Comparison of ENCODE assay signal across 21 cellular contexts in genomic region chr16:89544113-89544512, GRCh38. TPM values are rescaled to one million over a fixed set of nuclear protein-coding genes. Genes with fewer than 3 reads are reported as not detected.
DNase-seq lines count a peak whose midpoint lies in the region; ATAC-seq, FAIRE-seq and TF ChIP-seq lines count a peak whose summit lies in the region.
"Had no signal": no experiment of that assay in that cellular context is flagged by ENCODE, and none has a peak within 500 bp of the region (broad histone marks: within the 10 kb centered on the region; RNA-seq: fewer than 3 reads in every experiment).

No MANE protein-coding gene starts in this region.

- H2AFZ ChIP-seq in HepG2 (ENCODE audit: low read length) (no peak overlapping the region), osteoblast (ENCODE audit: low read length) (no peak overlapping the region)

- POLR2A ChIA-PET in HepG2 (lab: Yijun Ruan, JAX), result interaction anchor here (1.2 kb wide), 1 partner anchor 35 kb away, joined by 4 read pairs; the partner anchor contains the start of gene SPG7

- H3K27ac ChIP-seq in HepG2 (ENCODE audit: extremely low read length, insufficient read depth, low read length) (peak overlapping the region; percentile 87), right lobe of liver (no peak overlapping the region), osteoblast (ENCODE audit: low read depth, low read length) (no peak overlapping the region), testis (no peak overlapping the region)
- H3K27ac ChIP-seq: 22Rv1; A549; BLaER1 treated with 17β-estradiol and CSF1 and Interleukin-3, amounts not matched to agents 10 nM and 100 nM; C4-2B had no signal

- no peak for TF ChIP-seq POLR2A in HepG2 (IDR thresholded peaks at IDR 0.05; ENCODE audit: insufficient read depth in 1 of 2, low read depth in 2 of 2, low read length in 2 of 2)
- TF ChIP-seq POLR2A in right lobe of liver (IDR thresholded peaks at IDR 0.05), result no peak
- TF ChIP-seq POLR2A in testis (IDR thresholded peaks at IDR 0.05), result no peak

- H3K4me3 ChIP-seq in HepG2 (replicated peaks in 1 of 3; ENCODE audit: insufficient read depth in 1 of 3, low read depth in 2 of 3, low read length in 3 of 3), result no peak overlapping the region
- H3K4me3 ChIP-seq in right lobe of liver, result no peak overlapping the region
- no peak overlapping the region for H3K4me3 ChIP-seq in osteoblast (ENCODE audit: insufficient read depth, low read length)
- H3K4me3 ChIP-seq in testis, result no peak overlapping the region
- H3K4me3 ChIP-seq: A549; BLaER1 treated with 17β-estradiol and CSF1 and Interleukin-3, amounts not matched to agents 10 nM and 100 nM had no signal

- intact Hi-C loops in HepG2 (cut with micrococcal nuclease; ENCODE audit: unreplicated experiment) (no loop called here), right lobe of liver (cut with DNase I) (no loop called here), testis (cut with DNase I; ENCODE audit: low total_unique reads) (no loop called here)

- TF ChIP-seq EP300 in HepG2 (IDR thresholded peaks at IDR 0.05; ENCODE audit: low read depth in 2 of 2, low read length in 2 of 2) (no peak), HepG2 (CRISPR knock-in tag; IDR thresholded peaks at IDR 0.05; ENCODE audit: borderline replicate concordance) (no peak)

- H3K9me3 ChIP-seq in HepG2 (ENCODE audit: low read length), result no peaks in the 10 kb centered on the region
- no peaks in the 10 kb centered on the region for H3K9me3 ChIP-seq in right lobe of liver
- H3K9me3 ChIP-seq in osteoblast (ENCODE audit: low read depth, low read length), result no peaks in the 10 kb centered on the region
- H3K9me3 ChIP-seq in testis, result no peaks in the 10 kb centered on the region
- H3K9me3 ChIP-seq: A549; BLaER1 treated with 17β-estradiol and CSF1 and Interleukin-3, amounts not matched to agents 10 nM and 100 nM; Caco-2 had no signal

- no peaks in the 10 kb centered on the region; a peak in 1 of 5 replicates for H3K27me3 ChIP-seq in HepG2 (ENCODE audit: control insufficient read depth in 1 of 2, insufficient read depth in 2 of 2, low read length in 2 of 2)
- no peaks in the 10 kb centered on the region for H3K27me3 ChIP-seq in right lobe of liver
- H3K27me3 ChIP-seq in osteoblast (ENCODE audit: insufficient read depth, low read length), result no peaks in the 10 kb centered on the region
- H3K27me3 ChIP-seq in testis, result no peaks in the 10 kb centered on the region
- H3K27me3 ChIP-seq: BLaER1 treated with 17β-estradiol and CSF1 and Interleukin-3, amounts not matched to agents 10 nM and 100 nM had no signal

- H3K79me2 ChIP-seq in HepG2 (ENCODE audit: insufficient read depth, low read length) (no peaks in the 10 kb centered on the region), osteoblast (ENCODE audit: insufficient read depth, low read length) (peaks cover 6% of the 10 kb centered on the region)

- H3K4me2 ChIP-seq in HepG2 (ENCODE audit: low read depth, low read length) (peak overlapping the region; percentile 96; the same call in 1 of the 2 replicates), osteoblast (ENCODE audit: insufficient read depth, low read length) (no peak overlapping the region)
- H3K4me2 ChIP-seq: A549; BLaER1 treated with 17β-estradiol and CSF1 and Interleukin-3, amounts not matched to agents 10 nM and 100 nM had no signal

- TF ChIP-seq CTCF in HepG2 (CRISPR knock-in tag; IDR thresholded peaks at IDR 0.05) (no peak), right lobe of liver (IDR thresholded peaks at IDR 0.05) (no peak), osteoblast (IDR thresholded peaks at IDR 0.05; ENCODE audit: extremely low read depth, low read depth, low read length) (no peak), testis (IDR thresholded peaks at IDR 0.05) (no peak)

- peaks cover 35% of the 10 kb centered on the region for H3K4me1 ChIP-seq in HepG2 (ENCODE audit: insufficient read depth, low read length)
- H3K4me1 ChIP-seq in right lobe of liver, result peaks cover 0 to 22% (median 7%) of the 10 kb centered on the region in 4 donors
- no peaks in the 10 kb centered on the region for H3K4me1 ChIP-seq in osteoblast (ENCODE audit: insufficient read depth, low read length)
- no peaks in the 10 kb centered on the region for H3K4me1 ChIP-seq in testis
- H3K4me1 ChIP-seq: A549, Caco-2 had no signal

- in situ Hi-C loops in HepG2 (cut with HindIII; ENCODE audit: extremely low pct_ligation_motif_present, low pct_unique_long_range_greater_than_20kb), result no loop called here

- BruUV-seq in HepG2 (replicated peaks; lab: Mats Ljungman, UMichigan), result no TSS peak

- TF ChIP-seq RAD21 in HepG2 (CRISPR knock-in tag; IDR thresholded peaks at IDR 0.05), result no peak

- H3K9ac ChIP-seq in HepG2 (ENCODE audit: insufficient read depth, low read depth, low read length), result no peak overlapping the region

- H3K36me3 ChIP-seq in HepG2 (replicated peaks in 1 of 2; ENCODE audit: control insufficient read depth in 1 of 2, insufficient read depth in 2 of 2, low read length in 2 of 2), result peaks cover 19 to 38% of the 10 kb centered on the region in 2 experiments; a peak in 4 of 5 replicates
- peaks cover 0 to 25% (median 6%) of the 10 kb centered on the region in 4 donors for H3K36me3 ChIP-seq in right lobe of liver
- H3K36me3 ChIP-seq in osteoblast (ENCODE audit: insufficient read depth, low read length), result peaks cover 62% of the 10 kb centered on the region
- no peaks in the 10 kb centered on the region for H3K36me3 ChIP-seq in testis (ENCODE audit: low read depth, missing control alignments)

- no peak for FAIRE-seq in HepG2 (lab: Jason Lieb, UNC)
- FAIRE-seq: A549, D721Med, G401.6, GM12891, GM19239 had no signal

- CTCF ChIA-PET in HepG2 (lab: Yijun Ruan, JAX; ENCODE audit: low intra/inter-chr PET ratio, low total read pairs), result no interaction called here

- peaks cover 5% of the 10 kb centered on the region; the same call in 1 of the 2 replicates for H4K20me1 ChIP-seq in HepG2 (ENCODE audit: insufficient read depth, low read length)
- H4K20me1 ChIP-seq in osteoblast (ENCODE audit: insufficient read depth, low read length), result no peaks in the 10 kb centered on the region

- ATAC-seq in HepG2, result no peak
- no peak for ATAC-seq in right lobe of liver
- ATAC-seq: A549; CD8-positive, alpha-beta T cell had no signal

- WGBS in HepG2 (ENCODE audit: low lambda C conversion rate), result 93% methylated on average over 11 of the region's 11 CpGs
- 89% methylated on average over 7 of the region's 11 CpGs for WGBS in right lobe of liver (ENCODE audit: insufficient coverage, low coverage, low lambda C conversion rate, missing lambda C conversion rate)
- 56 to 80% methylated on average over 11 of the region's 11 CpGs for WGBS in testis, 2 donors

- DNase-seq in HepG2 (ENCODE audit: low spot score) (no peak), right lobe of liver (no peak), osteoblast (ENCODE audit: insufficient read length, low spot score, missing footprints) (peak; percentile 68), testis (peak; percentile 74), NCI-H1417 treated with DMSO at 0.1 percent for 48 hours (lab: John Stamatoyannopoulos, UW) (no peak), LoVo (ENCODE audit: low spot score) (no peak)
- DNase-seq: AML-193; Caco-2; Calu3; CD4-positive, alpha-beta T cell; CD8-positive, alpha-beta T cell; DMS79 treated with DMSO at 0.1 percent for 48 hours; GF-D8 had no signal

RNA-seq across cellular contexts. Expression of gene RPL13, which starts 16.4 kb away (rescaled TPM):
- 2,988 and 3,233 TPM in 2 replicates for total RNA-seq in HepG2 (2016; rRNA removed; fragmentation: Illumina TruSeq; extraction: Trizol)
- total RNA-seq in HepG2 (2016; cell fraction: cytosol; rRNA removed; fragmentation: Illumina TruSeq; extraction: Trizol; ENCODE audit: low read depth), result 6,142 and 6,743 TPM in 2 replicates
- total RNA-seq in HepG2 (2016; cell fraction: insoluble cytoplasmic fraction; rRNA removed; fragmentation: Illumina TruSeq; extraction: Trizol), result 3,074 and 3,414 TPM in 2 replicates
- total RNA-seq in HepG2 (2016; cell fraction: membrane; rRNA removed; fragmentation: Illumina TruSeq; extraction: Trizol), result 8,788 and 9,254 TPM in 2 replicates
- 1,061 and 1,137 TPM in 2 replicates for total RNA-seq in HepG2 (2016; cell fraction: nucleus; rRNA removed; fragmentation: Illumina TruSeq; extraction: Trizol)
- polyA plus RNA-seq in HepG2 (2011; rRNA removed), result 4,411 and 5,523 TPM in 2 replicates
- polyA plus RNA-seq in HepG2 (2011; cell fraction: cytosol; rRNA removed), result 4,701 and 9,932 TPM in 2 replicates
- polyA plus RNA-seq in HepG2 (2011; cell fraction: nucleus; rRNA removed), result 3,101 and 3,317 TPM in 2 replicates
- 3,379 and 4,912 TPM in 2 replicates for polyA plus RNA-seq in HepG2 (2012)
- 8,773 and 9,300 TPM in 2 replicates for polyA plus RNA-seq in HepG2 (2016; cell fraction: cytosol; fragmentation: Illumina TruSeq; extraction: Trizol; ENCODE audit: low read depth)
- 3,767 and 4,135 TPM in 2 replicates for polyA plus RNA-seq in HepG2 (2016; cell fraction: insoluble cytoplasmic fraction; fragmentation: Illumina TruSeq; extraction: Trizol; ENCODE audit: low read depth)
- 9,832 and 9,939 TPM in 2 replicates for polyA plus RNA-seq in HepG2 (2016; cell fraction: membrane; fragmentation: Illumina TruSeq; extraction: Trizol; ENCODE audit: low read depth)
- polyA plus RNA-seq in HepG2 (2016; cell fraction: nucleus; fragmentation: Illumina TruSeq; extraction: Trizol; ENCODE audit: insufficient read depth, low read depth), result 2,257 and 2,556 TPM in 2 replicates
- polyA minus RNA-seq in HepG2 (2011; rRNA and poly(A)+ RNA removed; ENCODE audit: low replicate concordance), result 1,096 and 3,482 TPM in 2 replicates
- polyA minus RNA-seq in HepG2 (2011; cell fraction: cytosol; rRNA and poly(A)+ RNA removed), result 1,942 and 2,023 TPM in 2 replicates
- 448 and 516 TPM in 2 replicates for polyA minus RNA-seq in HepG2 (2011; cell fraction: nucleus; rRNA and poly(A)+ RNA removed)
- total RNA-seq in right lobe of liver, result 1,000 to 10,000 TPM in 2 of 6 experiments, 100 to 1,000 TPM in 4; 684 to 2,810 (median 731) TPM
- 2,112 and 2,440 TPM in 2 replicates for total RNA-seq in osteoblast
- 1,000 to 10,000 TPM; 1,952 to 3,862 TPM for total RNA-seq in testis
- 1,947 TPM for polyA plus RNA-seq in testis (ENCODE audit: insufficient read depth, low read depth, low replicate concordance)

RNA-seq across cellular contexts. Expression of gene CPNE7, which starts 31.4 kb away (rescaled TPM):
- not detected in 2 replicates for total RNA-seq in HepG2 (2016; rRNA removed; fragmentation: Illumina TruSeq; extraction: Trizol)
- total RNA-seq in HepG2 (2016; cell fraction: cytosol; rRNA removed; fragmentation: Illumina TruSeq; extraction: Trizol; ENCODE audit: low read depth), result not detected in 2 replicates
- total RNA-seq in HepG2 (2016; cell fraction: insoluble cytoplasmic fraction; rRNA removed; fragmentation: Illumina TruSeq; extraction: Trizol), result 0.15 TPM in 1 of 2 replicates, not detected in the other
- not detected in 2 replicates for total RNA-seq in HepG2 (2016; cell fraction: membrane; rRNA removed; fragmentation: Illumina TruSeq; extraction: Trizol)
- total RNA-seq in HepG2 (2016; cell fraction: nucleus; rRNA removed; fragmentation: Illumina TruSeq; extraction: Trizol), result not detected in 2 replicates
- polyA plus RNA-seq in HepG2 (2011; rRNA removed), result 0.59 and 2.1 TPM in 2 replicates
- 0.19 and 0.32 TPM in 2 replicates for polyA plus RNA-seq in HepG2 (2011; cell fraction: cytosol; rRNA removed)
- polyA plus RNA-seq in HepG2 (2011; cell fraction: nucleus; rRNA removed), result 4.5 and 6.2 TPM in 2 replicates
- 0.27 and 0.35 TPM in 2 replicates for polyA plus RNA-seq in HepG2 (2012)
- polyA plus RNA-seq in HepG2 (2016; cell fraction: cytosol; fragmentation: Illumina TruSeq; extraction: Trizol; ENCODE audit: low read depth), result not detected in 2 replicates
- polyA plus RNA-seq in HepG2 (2016; cell fraction: insoluble cytoplasmic fraction; fragmentation: Illumina TruSeq; extraction: Trizol; ENCODE audit: low read depth), result not detected in 2 replicates
- polyA plus RNA-seq in HepG2 (2016; cell fraction: membrane; fragmentation: Illumina TruSeq; extraction: Trizol; ENCODE audit: low read depth), result 0.06 TPM in 1 of 2 replicates, not detected in the other
- 0.52 and 1.2 TPM in 2 replicates for polyA plus RNA-seq in HepG2 (2016; cell fraction: nucleus; fragmentation: Illumina TruSeq; extraction: Trizol; ENCODE audit: insufficient read depth, low read depth)
- polyA minus RNA-seq in HepG2 (2011; rRNA and poly(A)+ RNA removed; ENCODE audit: low replicate concordance), result 0.58 and 25.2 TPM in 2 replicates
- polyA minus RNA-seq in HepG2 (2011; cell fraction: cytosol; rRNA and poly(A)+ RNA removed), result not detected in 2 replicates
- polyA minus RNA-seq in HepG2 (2011; cell fraction: nucleus; rRNA and poly(A)+ RNA removed), result 0.26 and 0.99 TPM in 2 replicates
- total RNA-seq in right lobe of liver, result 1 to 10 TPM in 2 of 6 experiments, under 1 TPM in 4; 0.33 to 3.7 (median 0.77) TPM
- 7.2 and 21.8 TPM in 2 replicates for total RNA-seq in osteoblast
- total RNA-seq in testis, result 10 to 100 TPM; 12.5 to 15.0 TPM
- 3.3 TPM for polyA plus RNA-seq in testis (ENCODE audit: insufficient read depth, low read depth, low replicate concordance)

RNA-seq across cellular contexts. Expression of gene SPG7, which starts 35.9 kb away (rescaled TPM):
- 63.9 and 136 TPM in 2 replicates for total RNA-seq in HepG2 (2016; rRNA removed; fragmentation: Illumina TruSeq; extraction: Trizol)
- total RNA-seq in HepG2 (2016; cell fraction: cytosol; rRNA removed; fragmentation: Illumina TruSeq; extraction: Trizol; ENCODE audit: low read depth), result 47.1 and 47.6 TPM in 2 replicates
- total RNA-seq in HepG2 (2016; cell fraction: insoluble cytoplasmic fraction; rRNA removed; fragmentation: Illumina TruSeq; extraction: Trizol), result 54.6 and 131 TPM in 2 replicates
- total RNA-seq in HepG2 (2016; cell fraction: membrane; rRNA removed; fragmentation: Illumina TruSeq; extraction: Trizol), result 46.3 and 47.0 TPM in 2 replicates
- 148 and 166 TPM in 2 replicates for total RNA-seq in HepG2 (2016; cell fraction: nucleus; rRNA removed; fragmentation: Illumina TruSeq; extraction: Trizol)
- 66.0 and 77.5 TPM in 2 replicates for polyA plus RNA-seq in HepG2 (2011; rRNA removed)
- 41.6 and 46.2 TPM in 2 replicates for polyA plus RNA-seq in HepG2 (2011; cell fraction: cytosol; rRNA removed)
- polyA plus RNA-seq in HepG2 (2011; cell fraction: nucleus; rRNA removed), result 327 and 378 TPM in 2 replicates
- 69.0 and 72.2 TPM in 2 replicates for polyA plus RNA-seq in HepG2 (2012)
- polyA plus RNA-seq in HepG2 (2016; cell fraction: cytosol; fragmentation: Illumina TruSeq; extraction: Trizol; ENCODE audit: low read depth), result 8.2 and 9.5 TPM in 2 replicates
- 43.3 and 56.0 TPM in 2 replicates for polyA plus RNA-seq in HepG2 (2016; cell fraction: insoluble cytoplasmic fraction; fragmentation: Illumina TruSeq; extraction: Trizol; ENCODE audit: low read depth)
- 16.9 and 17.6 TPM in 2 replicates for polyA plus RNA-seq in HepG2 (2016; cell fraction: membrane; fragmentation: Illumina TruSeq; extraction: Trizol; ENCODE audit: low read depth)
- 304 and 336 TPM in 2 replicates for polyA plus RNA-seq in HepG2 (2016; cell fraction: nucleus; fragmentation: Illumina TruSeq; extraction: Trizol; ENCODE audit: insufficient read depth, low read depth)
- 76.1 and 106 TPM in 2 replicates for polyA minus RNA-seq in HepG2 (2011; rRNA and poly(A)+ RNA removed; ENCODE audit: low replicate concordance)
- polyA minus RNA-seq in HepG2 (2011; cell fraction: cytosol; rRNA and poly(A)+ RNA removed), result 59.0 and 61.6 TPM in 2 replicates
- polyA minus RNA-seq in HepG2 (2011; cell fraction: nucleus; rRNA and poly(A)+ RNA removed), result 140 and 143 TPM in 2 replicates
- total RNA-seq in right lobe of liver, result 10 to 100 TPM; 44.0 to 70.5 (median 57.0) TPM
- total RNA-seq in osteoblast, result 76.3 and 85.8 TPM in 2 replicates
- total RNA-seq in testis, result 100 to 1,000 TPM; 275 to 307 TPM
- polyA plus RNA-seq in testis (ENCODE audit: insufficient read depth, low read depth, low replicate concordance), result 97.9 TPM

RNA-seq across cellular contexts. Expression of gene ANKRD11, which starts 53.8 kb away (rescaled TPM):
- total RNA-seq in HepG2 (2016; rRNA removed; fragmentation: Illumina TruSeq; extraction: Trizol) (21.4 and 24.4 TPM in 2 replicates), right lobe of liver (10 to 100 TPM; 26.2 to 65.8 (median 41.6) TPM), osteoblast (78.4 and 97.4 TPM in 2 replicates), testis (100 to 1,000 TPM; 150 to 187 TPM)
- 54.2 and 55.2 TPM in 2 replicates for total RNA-seq in HepG2 (2016; cell fraction: cytosol; rRNA removed; fragmentation: Illumina TruSeq; extraction: Trizol; ENCODE audit: low read depth)
- total RNA-seq in HepG2 (2016; cell fraction: insoluble cytoplasmic fraction; rRNA removed; fragmentation: Illumina TruSeq; extraction: Trizol), result 17.9 and 22.3 TPM in 2 replicates
- total RNA-seq in HepG2 (2016; cell fraction: membrane; rRNA removed; fragmentation: Illumina TruSeq; extraction: Trizol), result 22.4 and 27.0 TPM in 2 replicates
- 48.5 and 63.5 TPM in 2 replicates for total RNA-seq in HepG2 (2016; cell fraction: nucleus; rRNA removed; fragmentation: Illumina TruSeq; extraction: Trizol)
- polyA plus RNA-seq in HepG2 (2011; rRNA removed) (38.4 and 42.3 TPM in 2 replicates), testis (ENCODE audit: insufficient read depth, low read depth, low replicate concordance) (49.7 TPM)
- polyA plus RNA-seq in HepG2 (2011; cell fraction: cytosol; rRNA removed), result 31.1 and 36.3 TPM in 2 replicates
- polyA plus RNA-seq in HepG2 (2011; cell fraction: nucleus; rRNA removed), result 155 and 191 TPM in 2 replicates
- polyA plus RNA-seq in HepG2 (2012), result 78.6 and 89.8 TPM in 2 replicates
- 10.6 and 13.9 TPM in 2 replicates for polyA plus RNA-seq in HepG2 (2016; cell fraction: cytosol; fragmentation: Illumina TruSeq; extraction: Trizol; ENCODE audit: low read depth)
- 35.2 and 50.6 TPM in 2 replicates for polyA plus RNA-seq in HepG2 (2016; cell fraction: insoluble cytoplasmic fraction; fragmentation: Illumina TruSeq; extraction: Trizol; ENCODE audit: low read depth)
- polyA plus RNA-seq in HepG2 (2016; cell fraction: membrane; fragmentation: Illumina TruSeq; extraction: Trizol; ENCODE audit: low read depth), result 29.5 and 30.6 TPM in 2 replicates
- 190 and 216 TPM in 2 replicates for polyA plus RNA-seq in HepG2 (2016; cell fraction: nucleus; fragmentation: Illumina TruSeq; extraction: Trizol; ENCODE audit: insufficient read depth, low read depth)
- 38.6 and 64.5 TPM in 2 replicates for polyA minus RNA-seq in HepG2 (2011; rRNA and poly(A)+ RNA removed; ENCODE audit: low replicate concordance)
- polyA minus RNA-seq in HepG2 (2011; cell fraction: cytosol; rRNA and poly(A)+ RNA removed), result 32.5 and 37.0 TPM in 2 replicates
- 104 and 109 TPM in 2 replicates for polyA minus RNA-seq in HepG2 (2011; cell fraction: nucleus; rRNA and poly(A)+ RNA removed)

Comparison
In these comparisons a context has a peak if more than half of its experiments do, and no peak if none do; other contexts are left out.
1. DNase-seq: peak in osteoblast (single experiment) and testis (single experiment); none in HepG2 (single experiment), right lobe of liver (0 of 3), NCI-H1417 treated with DMSO at 0.1 percent for 48 hours (single experiment) and LoVo (single experiment).